Comparison of ENCODE assay signal across 1 cellular context in genomic region chr9:96071245-96072124, GRCh38.
TF ChIP-seq lines count a peak whose summit lies in the region.

No MANE protein-coding gene starts in this region.

TF ChIP-seq in SK-N-SH, 30 proteins besides CTCF, POLR2A, EP300 and RAD21 (continued from another document):
- TF ChIP-seq FOXM1 (IDR thresholded peaks at IDR 0.05; ENCODE audit: low read depth) (no peak), YY1 (IDR thresholded peaks at IDR 0.05; ENCODE audit: low read depth) (no peak)
